Comparison of ENCODE assay signal across 8 cellular contexts in genomic region chr17:38752930-38753506, GRCh38. TPM values are rescaled to one million over a fixed set of nuclear protein-coding genes. Genes with fewer than 3 reads are reported as not detected.
DNase-seq lines count a peak whose midpoint lies in the region; ATAC-seq and TF ChIP-seq lines count a peak whose summit lies in the region.

No MANE protein-coding gene starts in this region.

- TF ChIP-seq CTCF in AG04449 (IDR thresholded peaks at IDR 0.05; ENCODE audit: insufficient read depth, low read length, missing control alignments) (no peak), H9 (conservative IDR thresholded peaks at IDR 0.05) (no peak), WTC11 (IDR thresholded peaks at IDR 0.05) (no peak)

- peaks cover 29% of the 10 kb centered on the region for H3K23me2 ChIP-seq in H9 (ENCODE audit: insufficient read length, low read depth, low read length, poor library complexity, severe bottlenecking)

- H4K20me1 ChIP-seq in H9 (ENCODE audit: control insufficient read depth, insufficient read depth, insufficient read length), result no peaks in the 10 kb centered on the region

- no peaks in the 10 kb centered on the region for H3K27me3 ChIP-seq in H9 (ENCODE audit: insufficient read depth, low read length)
- no peaks in the 10 kb centered on the region for H3K27me3 ChIP-seq in iPS DF 6.9 (ENCODE audit: control insufficient read depth, insufficient read depth, low read length)

- 0 out of 2 replicates have a peak, but pooled peaks cover 2% of the 10 kb centered on the region for H3K79me2 ChIP-seq in H9 (ENCODE audit: insufficient read depth, low read length)

- CTCF ChIA-PET in AG04449 (lab: Yijun Ruan, JAX), result interaction anchor here (1.4 kb wide), 1 partner anchor 17 kb away, joined by 5 read pairs; no protein-coding TSS in a partner anchor
- CTCF ChIA-PET in WTC11 (lab: Charles Lee), result interaction anchor here (0.5 to 4.4 kb wide), 6 partner anchors 18 to 1887 kb away, joined by 3 to 45 read pairs (median 4); no protein-coding TSS in a partner anchor

- H2BK120ac ChIP-seq in H9 (ENCODE audit: low read depth, low read length, poor library complexity, severe bottlenecking), result no peak overlapping the region

- H3K27ac Mint-ChIP-seq in H9, result peak overlapping the region; percentile 88 to 97 (median 94)
- H3K27ac Mint-ChIP-seq in WTC11, result peak overlapping the region; percentile 96
- peak overlapping the region; percentile 99 for H3K27ac Mint-ChIP-seq in stimulated activated naive CD8-positive, alpha-beta T cell treated with anti-CD3 and anti-CD28 coated beads, Interleukin-15, Interleukin-2, amounts not matched to agents 100 ng/mL and 50 ng/mL, for 24 hours

- H3K4me1 Mint-ChIP-seq in H9 (peaks cover 20% of the 10 kb centered on the region in 2 experiments), WTC11 (peaks cover 16% of the 10 kb centered on the region)
- H3K4me1 Mint-ChIP-seq in stimulated activated naive CD8-positive, alpha-beta T cell treated with anti-CD3 and anti-CD28 coated beads, Interleukin-15, Interleukin-2, amounts not matched to agents 100 ng/mL and 50 ng/mL, for 24 hours (ENCODE audit: low read depth), result peaks cover 53% of the 10 kb centered on the region

- no peak overlapping the region for H2BK5ac ChIP-seq in H9 (ENCODE audit: insufficient read length, low read length)

- H3K18ac ChIP-seq in H9 (ENCODE audit: insufficient read length, low read depth, low read length), result no peak overlapping the region

- no peak overlapping the region for H2BK12ac ChIP-seq in H9 (ENCODE audit: insufficient read length, low read depth, low read length)

- no peak overlapping the region for H4K5ac ChIP-seq in H9 (ENCODE audit: insufficient read length, low read depth, low read length)

- H3K4me3 Mint-ChIP-seq in H9 (peak overlapping the region; percentile 97), WTC11 (peak overlapping the region; percentile 97)
- H3K4me3 Mint-ChIP-seq in stimulated activated naive CD8-positive, alpha-beta T cell treated with anti-CD3 and anti-CD28 coated beads, Interleukin-15, Interleukin-2, amounts not matched to agents 100 ng/mL and 50 ng/mL, for 24 hours, result peak overlapping the region; percentile 98

- H3K79me1 ChIP-seq in H9 (ENCODE audit: insufficient read depth, low read depth, low read length, poor library complexity, severe bottlenecking), result no peaks in the 10 kb centered on the region

- peaks cover 8% of the 10 kb centered on the region; the same call in 1 of the 2 replicates for H3K36me3 ChIP-seq in iPS DF 6.9 (ENCODE audit: control insufficient read depth, insufficient read depth, low read length)

- no peaks in the 10 kb centered on the region for H3K9me3 ChIP-seq in H9 (ENCODE audit: control insufficient read depth, low read depth, low read length)
- H3K9me3 ChIP-seq in iPS DF 6.9 (ENCODE audit: control insufficient read depth, insufficient read depth, low read length), result no peaks in the 10 kb centered on the region

- H3K56ac ChIP-seq in H9 (ENCODE audit: insufficient read length, low read depth, low read length), result no peak overlapping the region

- no peak overlapping the region for H4K8ac ChIP-seq in H9 (replicated peaks; ENCODE audit: insufficient read length, low read depth, low read length)

- peak; percentile 0 for ATAC-seq in WTC11
- no peak for ATAC-seq in GM21423 (IDR thresholded peaks at IDR 0.05; ENCODE audit: unreplicated experiment)
- ATAC-seq in GM21390 (IDR thresholded peaks at IDR 0.05; ENCODE audit: unreplicated experiment), result no peak

- H2BK20ac ChIP-seq in H9 (ENCODE audit: low read depth, low read length, poor library complexity, severe bottlenecking), result no peak overlapping the region

- H3K27ac ChIP-seq in H9 (ENCODE audit: insufficient read length, low read depth, low read length), result no peak overlapping the region
- no peak overlapping the region for H3K27ac ChIP-seq in iPS DF 6.9 (ENCODE audit: low read length)

- H3K9me3 Mint-ChIP-seq in H9 (peaks cover 0 to 3% of the 10 kb centered on the region in 2 experiments; a peak in 2 of 5 replicates), WTC11 (no peaks in the 10 kb centered on the region)
- no peaks in the 10 kb centered on the region for H3K9me3 Mint-ChIP-seq in stimulated activated naive CD8-positive, alpha-beta T cell treated with anti-CD3 and anti-CD28 coated beads, Interleukin-15, Interleukin-2, amounts not matched to agents 100 ng/mL and 50 ng/mL, for 24 hours

- no peak for DNase-seq in AG04449 (ENCODE audit: low read depth, low spot score)
- no peak for DNase-seq in H9
- no peak for DNase-seq in WTC11 (ENCODE audit: low spot score)
- DNase-seq in iPS DF 6.9 (ENCODE audit: low read depth, low spot score), result no peak
- no peak for DNase-seq in SIG-M5 (lab: John Stamatoyannopoulos, UW)

- H3K4me3 ChIP-seq in AG04449 (ENCODE audit: low read depth, low read length) (peak overlapping the region; percentile 100), iPS DF 6.9 (ENCODE audit: low read length) (peak overlapping the region; percentile 67)

- WGBS in H9 (ENCODE audit: extremely low coverage, insufficient read length, low lambda C conversion rate), result no CpG with 5 or more reads among the region's 32 CpGs
- WGBS in iPS DF 6.9 (ENCODE audit: insufficient coverage, insufficient read length), result no CpG with 5 or more reads among the region's 32 CpGs

- H3K27me3 Mint-ChIP-seq in H9 (ENCODE audit: low read depth), result peaks cover 11% of the 10 kb centered on the region
- peaks cover 2% of the 10 kb centered on the region for H3K27me3 Mint-ChIP-seq in WTC11 (ENCODE audit: low read depth)
- peaks cover 25% of the 10 kb centered on the region for H3K27me3 Mint-ChIP-seq in stimulated activated naive CD8-positive, alpha-beta T cell treated with anti-CD3 and anti-CD28 coated beads, Interleukin-15, Interleukin-2, amounts not matched to agents 100 ng/mL and 50 ng/mL, for 24 hours

- H3K36me3 Mint-ChIP-seq in H9 (ENCODE audit: insufficient read depth in 1 of 3, low read depth in 3 of 3) (peaks cover 17 to 31% (median 25%) of the 10 kb centered on the region in 3 experiments), WTC11 (peaks cover 23% of the 10 kb centered on the region)
- H3K36me3 Mint-ChIP-seq in stimulated activated naive CD8-positive, alpha-beta T cell treated with anti-CD3 and anti-CD28 coated beads, Interleukin-15, Interleukin-2, amounts not matched to agents 100 ng/mL and 50 ng/mL, for 24 hours (ENCODE audit: low read depth), result peaks cover 29% of the 10 kb centered on the region

- peak overlapping the region; percentile 50; the same call in 1 of the 2 replicates for H3K14ac ChIP-seq in H9 (ENCODE audit: insufficient read depth, low read length)

- peak overlapping the region; percentile 83 for H3K9ac ChIP-seq in H9 (ENCODE audit: extremely low read depth, insufficient read length, low read length)

- H3K23ac ChIP-seq in H9 (ENCODE audit: insufficient read length, low read depth, low read length), result no peak overlapping the region

- no peak overlapping the region for H2BK15ac ChIP-seq in H9 (ENCODE audit: low read depth, low read length)

- H4K91ac ChIP-seq in H9 (ENCODE audit: insufficient read length, low read depth, low read length), result no peak overlapping the region

- H2AFZ ChIP-seq in H9 (ENCODE audit: low read length), result no peak overlapping the region

- no peak overlapping the region for H3T11ph ChIP-seq in H9 (ENCODE audit: low read length)

- no peak overlapping the region for H2AK5ac ChIP-seq in H9 (ENCODE audit: insufficient read length, low read length)

- H3K4ac ChIP-seq in H9 (ENCODE audit: low read depth, low read length), result no peak overlapping the region

- H3K4me2 ChIP-seq in H9 (ENCODE audit: insufficient read depth, insufficient read length, low read length), result peak overlapping the region; percentile 98

- H3K4me1 ChIP-seq in H9 (ENCODE audit: insufficient read depth, low read length) (no peaks in the 10 kb centered on the region), iPS DF 6.9 (ENCODE audit: control insufficient read depth, insufficient read depth, low read length) (no peaks in the 10 kb centered on the region)

- POLR2A ChIA-PET in AG04449 (lab: Yijun Ruan, JAX), result interaction anchor here (1.0 to 3.7 kb wide), 3 partner anchors 17 to 117 kb away, joined by 3 to 19 read pairs (median 3); partner anchors contain the start of gene LASP1
- POLR2A ChIA-PET in WTC11 (lab: Charles Lee), result interaction anchor here (0.6 to 1.0 kb wide), 2 partner anchors 94 to 158 kb away, joined by 3 read pairs; no protein-coding TSS in a partner anchor

TF ChIP-seq in WTC11, 78 proteins besides CTCF, POLR2A, EP300 and RAD21:
- TF ChIP-seq ZNF232 (CRISPR knock-in tag; IDR thresholded peaks at IDR 0.05) (peak; percentile 54; the same call in 1 of the 2 replicates), MAX (CRISPR knock-in tag; IDR thresholded peaks at IDR 0.05) (no peak), ZNF423 (CRISPR knock-in tag; IDR thresholded peaks at IDR 0.05) (no peak)

RNA-seq across cellular contexts. Expression of gene PSMB3, which starts 0.5 kb away (rescaled TPM):
- 242 and 252 TPM in 2 replicates for total RNA-seq in H9 (2021)
- 266 to 273 TPM (median 266 TPM) in 3 replicates for total RNA-seq in WTC11 (2021)

RNA-seq across cellular contexts. Expression of gene PCGF2, which starts 4.9 kb away (rescaled TPM):
- total RNA-seq in H9 (2021) (106 and 116 TPM in 2 replicates), WTC11 (2021) (102 to 111 TPM (median 104 TPM) in 3 replicates)

RNA-seq across cellular contexts. Expression of gene CISD3, which starts 22.9 kb away (rescaled TPM):
- total RNA-seq in H9 (2021), result 10.7 and 11.2 TPM in 2 replicates
- 12.1 to 15.7 TPM (median 15.6 TPM) in 3 replicates for total RNA-seq in WTC11 (2021)

RNA-seq across cellular contexts. Expression of gene PIP4K2B, which starts 46.3 kb away (rescaled TPM):
- total RNA-seq in H9 (2021) (61.9 and 62.9 TPM in 2 replicates), WTC11 (2021) (54.0 to 61.9 TPM (median 57.3 TPM) in 3 replicates)

RNA-seq across cellular contexts. Expression of gene MLLT6, which starts 47.9 kb away (rescaled TPM):
- total RNA-seq in H9 (2021) (25.1 and 26.4 TPM in 2 replicates), WTC11 (2021) (34.4 to 48.0 TPM (median 36.6 TPM) in 3 replicates)
